In genomic region chr6:130978180-130978579, GRCh38 we compare ENCODE assay signal across 28 cellular contexts.
"Had no signal": no experiment of that assay in that cellular context is flagged by ENCODE, and none has a peak within 500 bp of the region (broad histone marks: within the 10 kb centered on the region; RNA-seq: fewer than 3 reads in every experiment).

No MANE protein-coding gene starts in this region.

- H3K36me3 ChIP-seq: Peyer's patch, SJSA1 had no signal

- H3K4me3 ChIP-seq: body of pancreas, Peyer's patch, SJSA1 had no signal

- DNase-seq: activated CD4-positive, alpha-beta T cell treated with anti-CD3 and anti-CD28 coated beads for 48 hours; activated CD4-positive, alpha-beta T cell treated with anti-CD3 and anti-CD28 coated beads, Interleukin-2, amount 50 U/mL, for 4 hours; activated CD4-positive, CD25-positive, alpha-beta regulatory T cell treated with anti-CD3 and anti-CD28 coated beads, Interleukin-2, amount 50 U/mL, for 72 hours; activated CD8-positive, alpha-beta memory T cell treated with anti-CD3 and anti-CD28 coated beads, Interleukin-2, amount 50 U/mL, for 48 hours; activated CD8-positive, alpha-beta T cell treated with anti-CD3 and anti-CD28 coated beads, Interleukin-2, amount 10 ng/mL, durations not matched to agents 7 days and 5 days; activated effector memory CD4-positive, alpha-beta T cell treated with Interleukin-2 at 50 U/mL for 16 hours; activated naive CD4-positive, alpha-beta T cell; activated T-cell treated with anti-CD3 and anti-CD28 coated beads, Interleukin-2, amount 50 U/mL, for 1 hour; aorta; body of pancreas; MV-4-11; NCI-H1092 treated with DMSO at 0.1 percent for 48 hours; NCI-H1417 treated with DMSO at 0.1 percent for 48 hours; NCI-H1694; NCI-H2029; NCI-H2107; NCI-H510A treated with DMSO at 0.1 percent for 48 hours; NCI-H69; NK-92 treated with Interleukin-12 subunit alpha and Interleukin-12 subunit beta, amount 100 ng/mL, for 24 hours; OCI-M1; Peyer's patch; SHP77; SW 1271 had no signal

- ATAC-seq: activated CD8-positive, alpha-beta T cell treated with anti-CD3 and anti-CD28 coated beads, Interleukin-2, amount 10 ng/mL, durations not matched to agents 7 days and 5 days; body of pancreas; SK-N-SH treated with all-trans-retinoic acid at 6 μM for 48 hours; WTC11 had no signal

- H3K27me3 ChIP-seq: body of pancreas, Peyer's patch, SJSA1 had no signal

- H3K4me2 ChIP-seq: KMS-11 had no signal

- H3K27ac ChIP-seq: body of pancreas, KMS-11, Peyer's patch, RWPE1, SJSA1 had no signal

- H3K9ac ChIP-seq: KMS-11 had no signal

- H3K9me3 ChIP-seq: body of pancreas, Peyer's patch, SJSA1 had no signal
